In genomic region chr6:134363323-134364039, GRCh38 we compare ENCODE assay signal across 1 cellular context.
TF ChIP-seq lines count a peak whose summit lies in the region.

No MANE protein-coding gene starts in this region.

TF ChIP-seq in IMR-90, 13 proteins besides CTCF, POLR2A, EP300 and RAD21:
- TF ChIP-seq RFX5 (IDR thresholded peaks at IDR 0.05; ENCODE audit: low read depth, low read length) (no peak), MXI1 (IDR thresholded peaks at IDR 0.05; ENCODE audit: borderline replicate concordance, low read depth, low read length) (no peak), CEBPB (IDR thresholded peaks at IDR 0.05; ENCODE audit: low read depth, low read length) (no peak), MAFK (IDR thresholded peaks at IDR 0.05; ENCODE audit: low read depth, low read length) (no peak), FOS (IDR thresholded peaks at IDR 0.05; ENCODE audit: low read depth, low read length) (peak; percentile 83), SMC3 (IDR thresholded peaks at IDR 0.05; ENCODE audit: low read depth, low read length) (0 out of 2 replicates have a peak, but pooled peaks have one; percentile 12), MAZ (IDR thresholded peaks at IDR 0.05; ENCODE audit: borderline replicate concordance, low read depth, low read length) (no peak), CHD1 (IDR thresholded peaks at IDR 0.05; ENCODE audit: low read depth, low read length) (no peak), RCOR1 (IDR thresholded peaks at IDR 0.05; ENCODE audit: insufficient replicate concordance, low read length) (no peak), BHLHE40 (IDR thresholded peaks at IDR 0.05; ENCODE audit: low read depth, low read length) (peak; percentile 64), NFE2L2 (IDR thresholded peaks at IDR 0.05; ENCODE audit: low read depth, low read length) (0 out of 2 replicates have a peak, but pooled peaks have one; percentile 12)
- TF ChIP-seq, protein P1, sequence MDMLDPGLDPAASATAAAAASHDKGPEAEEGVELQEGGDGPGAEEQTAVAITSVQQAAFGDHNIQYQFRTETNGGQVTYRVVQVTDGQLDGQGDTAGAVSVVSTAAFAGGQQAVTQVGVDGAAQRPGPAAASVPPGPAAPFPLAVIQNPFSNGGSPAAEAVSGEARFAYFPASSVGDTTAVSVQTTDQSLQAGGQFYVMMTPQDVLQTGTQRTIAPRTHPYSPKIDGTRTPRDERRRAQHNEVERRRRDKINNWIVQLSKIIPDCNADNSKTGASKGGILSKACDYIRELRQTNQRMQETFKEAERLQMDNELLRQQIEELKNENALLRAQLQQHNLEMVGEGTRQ (IDR thresholded peaks at IDR 0.05; ENCODE audit: low read depth, low read length) = no peak
- TF ChIP-seq, protein P2, sequence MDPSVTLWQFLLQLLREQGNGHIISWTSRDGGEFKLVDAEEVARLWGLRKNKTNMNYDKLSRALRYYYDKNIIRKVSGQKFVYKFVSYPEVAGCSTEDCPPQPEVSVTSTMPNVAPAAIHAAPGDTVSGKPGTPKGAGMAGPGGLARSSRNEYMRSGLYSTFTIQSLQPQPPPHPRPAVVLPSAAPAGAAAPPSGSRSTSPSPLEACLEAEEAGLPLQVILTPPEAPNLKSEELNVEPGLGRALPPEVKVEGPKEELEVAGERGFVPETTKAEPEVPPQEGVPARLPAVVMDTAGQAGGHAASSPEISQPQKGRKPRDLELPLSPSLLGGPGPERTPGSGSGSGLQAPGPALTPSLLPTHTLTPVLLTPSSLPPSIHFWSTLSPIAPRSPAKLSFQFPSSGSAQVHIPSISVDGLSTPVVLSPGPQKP (IDR thresholded peaks at IDR 0.05; ENCODE audit: borderline replicate concordance, low read depth, low read length) = no peak
